In genomic region chr10:74150151-74151056, GRCh38 we compare ENCODE assay signal across 8 cellular contexts. TPM values are rescaled to one million over a fixed set of nuclear protein-coding genes. Genes with fewer than 3 reads are reported as not detected.
A peak's percentile ranks its signal among the peaks of the same experiment; 100 is the strongest.
DNase-seq lines count a peak whose midpoint lies in the region; ATAC-seq and TF ChIP-seq lines count a peak whose summit lies in the region.

Gene AP3M1 (minus strand): TSS chr10:74150828. CDS start chr10:74138379, 12,449 bp downstream.

- H3K27ac Mint-ChIP-seq in activated naive CD8-positive, alpha-beta T cell treated with anti-CD3 and anti-CD28 coated beads for 36 hours, result no peak within 1 kb of the TSS

- WGBS in aorta, 2 donors, result 0% methylated on average over 35 of the region's 35 CpGs

- H3K4me1 ChIP-seq in left ventricle myocardium inferior, result peaks cover 70% of the 10 kb centered on the region
- H3K4me1 ChIP-seq in aorta (ENCODE audit: control insufficient read depth in 1 of 2, insufficient read depth in 2 of 2, low read length in 2 of 2), result peaks cover 0 to 7% of the 10 kb centered on the region in 2 donors

- peak within 1 kb of the TSS; percentile 80 for H3K4me3 ChIP-seq in left ventricle myocardium inferior
- H3K4me3 ChIP-seq in aorta (ENCODE audit: low read length in 2 of 2), result peak within 1 kb of the TSS; percentile 73 to 85

- H3K9me3 Mint-ChIP-seq in activated naive CD8-positive, alpha-beta T cell treated with anti-CD3 and anti-CD28 coated beads for 36 hours, result no peaks in the 10 kb centered on the region

- DNase-seq in DMS153 (lab: John Stamatoyannopoulos, UW), result peak; percentile 89
- DNase-seq in HT1080 (ENCODE audit: low read depth), result no peak
- DNase-seq in SKM-1 (lab: John Stamatoyannopoulos, UW; ENCODE audit: unreplicated experiment), result peak; percentile 98
- DNase-seq in activated naive CD8-positive, alpha-beta T cell treated with anti-CD3 and anti-CD28 coated beads for 36 hours, result peak; percentile 83
- DNase-seq in left ventricle myocardium inferior, result peak; percentile 84
- DNase-seq in renal cortical epithelial cell (ENCODE audit: low read depth), result no peak
- peak; percentile 86 to 91 for DNase-seq in aorta

- H3K27me3 ChIP-seq in left ventricle myocardium inferior (ENCODE audit: low read depth) (no peaks in the 10 kb centered on the region), aorta (ENCODE audit: control insufficient read depth in 1 of 2, insufficient read depth in 2 of 2, low read length in 1 of 2) (no peaks in the 10 kb centered on the region)

- H3K4me3 Mint-ChIP-seq in activated naive CD8-positive, alpha-beta T cell treated with anti-CD3 and anti-CD28 coated beads for 36 hours, result no peak within 1 kb of the TSS

- TF ChIP-seq CTCF in left ventricle myocardium inferior (IDR thresholded peaks at IDR 0.05; ENCODE audit: borderline replicate concordance), result no peak

- H3K36me3 Mint-ChIP-seq in activated naive CD8-positive, alpha-beta T cell treated with anti-CD3 and anti-CD28 coated beads for 36 hours, result peaks cover 15% of the 10 kb centered on the region

- H3K9me3 ChIP-seq in left ventricle myocardium inferior (replicated peaks) (no peaks in the 10 kb centered on the region), aorta (ENCODE audit: control insufficient read depth, low read length) (no peaks in the 10 kb centered on the region)

- peaks cover 45% of the 10 kb centered on the region for H3K4me1 Mint-ChIP-seq in activated naive CD8-positive, alpha-beta T cell treated with anti-CD3 and anti-CD28 coated beads for 36 hours

- intact Hi-C loops in left ventricle myocardium inferior (cut with micrococcal nuclease), result no loop called here
- intact Hi-C loops in aorta (cut with DNase I), result no loop called here

- H3K36me3 ChIP-seq in left ventricle myocardium inferior (no peaks in the 10 kb centered on the region), aorta (ENCODE audit: control insufficient read depth in 1 of 2, insufficient read depth in 2 of 2, low read length in 1 of 2) (no peaks in the 10 kb centered on the region)

- ATAC-seq in GM21360 (IDR thresholded peaks at IDR 0.05; ENCODE audit: unreplicated experiment) (peak; percentile 30), aorta (ENCODE audit: low FRiP score) (peak; percentile 90)

- peak within 1 kb of the TSS; percentile 94 for H3K27ac ChIP-seq in left ventricle myocardium inferior (replicated peaks)
- H3K27ac ChIP-seq in aorta (ENCODE audit: low read depth in 1 of 2, low read length in 2 of 2), result peak within 1 kb of the TSS in 1 of 2 donors; percentile 68

- no peaks in the 10 kb centered on the region for H3K27me3 Mint-ChIP-seq in activated naive CD8-positive, alpha-beta T cell treated with anti-CD3 and anti-CD28 coated beads for 36 hours

RNA-seq across cellular contexts. Expression of gene AP3M1, which starts in this region (rescaled TPM):
- total RNA-seq in HT1080 (2014; rRNA removed; shearing (Covaris generic)), result 26.6 and 34.3 TPM in 2 replicates
- polyA plus RNA-seq in HT1080 (2015; cell fraction: cytosol; rRNA removed), result 34.0 and 43.6 TPM in 2 replicates
- polyA plus RNA-seq in HT1080 (2015; cell fraction: nucleus; rRNA removed), result 62.2 and 62.8 TPM in 2 replicates
- 10 to 100 TPM; 45.4 to 46.4 TPM for total RNA-seq in activated naive CD8-positive, alpha-beta T cell treated with anti-CD3 and anti-CD28 coated beads for 36 hours
- 30.6 TPM for total RNA-seq in left ventricle myocardium inferior
- 42.7 and 48.7 TPM in 2 replicates for total RNA-seq in renal cortical epithelial cell
- 10 to 100 TPM; 30.0 to 30.4 TPM for total RNA-seq in aorta
- polyA plus RNA-seq in aorta, result 10 to 100 TPM; 12.4 to 15.5 TPM

Comparison
In these comparisons a context has a peak if more than half of its experiments do, and no peak if none do; other contexts are left out.
1. DNase-seq: peak in DMS153 (single experiment), SKM-1 (single experiment), activated naive CD8-positive, alpha-beta T cell treated with anti-CD3 and anti-CD28 coated beads for 36 hours (single experiment), left ventricle myocardium inferior (single experiment) and aorta (2 of 2); none in HT1080 (single experiment) and renal cortical epithelial cell (single experiment).